8 cellular contexts compared by ENCODE assay signal in genomic region chr5:52799358-52799982, GRCh38. TPM values are rescaled to one million over a fixed set of nuclear protein-coding genes. Genes with fewer than 3 reads are reported as not detected.
DNase-seq lines count a peak whose midpoint lies in the region; FAIRE-seq and TF ChIP-seq lines count a peak whose summit lies in the region.

No MANE protein-coding gene starts in this region.

- H3K4me3 ChIP-seq in astrocyte (ENCODE audit: insufficient read depth, low read depth, low read length) (peak overlapping the region; percentile 80), iPS-15b (ENCODE audit: low read depth, low read length) (peak overlapping the region; percentile 97), skin epidermis (peak overlapping the region; percentile 55 to 76 (median 60))

- H3K4me1 Mint-ChIP-seq in astrocyte (ENCODE audit: low read depth, unreplicated experiment): peaks cover 27% of the 10 kb centered on the region

- H3K9ac ChIP-seq in astrocyte (ENCODE audit: low read length): peak overlapping the region; percentile 97
- H3K9ac ChIP-seq in iPS-15b (ENCODE audit: low read depth, low read length): peak overlapping the region; percentile 77

- peaks cover 58% of the 10 kb centered on the region for H3K79me2 ChIP-seq in astrocyte (ENCODE audit: insufficient read depth, low read length)

- H3K36me3 ChIP-seq in KOPT-K1 (ENCODE audit: insufficient read depth, low read length) (peaks cover 38% of the 10 kb centered on the region), astrocyte (ENCODE audit: insufficient read depth, low read length) (peaks cover under 1% of the 10 kb centered on the region), iPS-15b (ENCODE audit: control insufficient read depth, insufficient read depth, low read length) (peaks cover 2% of the 10 kb centered on the region)

- H4K20me1 ChIP-seq in astrocyte (ENCODE audit: insufficient read depth, low read length): peaks cover 29% of the 10 kb centered on the region

- H2AFZ ChIP-seq in astrocyte (ENCODE audit: low read depth, low read length): peak overlapping the region; percentile 74

- TF ChIP-seq CTCF in astrocyte (IDR thresholded peaks at IDR 0.05; ENCODE audit: insufficient read depth, low read depth, low read length): no peak

- FAIRE-seq in astrocyte (lab: Jason Lieb, UNC): no peak

- peaks cover 23% of the 10 kb centered on the region for H3K4me1 ChIP-seq in astrocyte (ENCODE audit: insufficient read depth, low read length)
- H3K4me1 ChIP-seq in iPS-15b (ENCODE audit: control insufficient read depth, insufficient read depth, low read length): peaks cover 20% of the 10 kb centered on the region

- H3K27me3 Mint-ChIP-seq in astrocyte (ENCODE audit: low read depth, unreplicated experiment): no peaks in the 10 kb centered on the region

- H3K27ac Mint-ChIP-seq in astrocyte (ENCODE audit: unreplicated experiment): peak overlapping the region; percentile 95

- H3K36me3 Mint-ChIP-seq in astrocyte (ENCODE audit: low read depth, unreplicated experiment): peaks cover 15% of the 10 kb centered on the region

- H3K4me2 ChIP-seq in astrocyte (ENCODE audit: low read length): peak overlapping the region; percentile 89

- H3K4me3 Mint-ChIP-seq in astrocyte (ENCODE audit: unreplicated experiment): peak overlapping the region; percentile 99

- DNase-seq in NCI-H748 (lab: John Stamatoyannopoulos, UW; ENCODE audit: unreplicated experiment) (peak; percentile 47), NCI-H748 treated with DMSO at 0.1 percent for 48 hours (lab: John Stamatoyannopoulos, UW) (no peak), H4 (ENCODE audit: low spot score) (peak; percentile 33), astrocyte (ENCODE audit: low read depth) (peak; percentile 42), NCI-H1105 (lab: John Stamatoyannopoulos, UW) (no peak)

- H3K27ac ChIP-seq in KOPT-K1 (ENCODE audit: low read depth, low read length, poor library complexity, severe bottlenecking): peak overlapping the region; percentile 86
- peak overlapping the region; percentile 91 for H3K27ac ChIP-seq in astrocyte (ENCODE audit: low read depth, low read length)
- peak overlapping the region; percentile 16 to 93 (median 88) for H3K27ac ChIP-seq in skin epidermis

- no peaks in the 10 kb centered on the region for H3K27me3 ChIP-seq in astrocyte (ENCODE audit: insufficient read depth, low read length)
- H3K27me3 ChIP-seq in iPS-15b (ENCODE audit: control insufficient read depth, insufficient read depth, low read length): no peaks in the 10 kb centered on the region

- no peaks in the 10 kb centered on the region for H3K9me3 Mint-ChIP-seq in astrocyte (ENCODE audit: unreplicated experiment)

- H3K9me3 ChIP-seq in KOPT-K1 (ENCODE audit: insufficient read depth, low read length, poor library complexity, severe bottlenecking): no peaks in the 10 kb centered on the region
- no peaks in the 10 kb centered on the region for H3K9me3 ChIP-seq in astrocyte (ENCODE audit: insufficient read depth, low read depth, low read length)
- no peaks in the 10 kb centered on the region for H3K9me3 ChIP-seq in iPS-15b (ENCODE audit: control insufficient read depth, insufficient read depth, low read length)

RNA-seq across cellular contexts. Expression of gene ITGA1, which starts 11.8 kb away (rescaled TPM):
- total RNA-seq in H4 (2014; rRNA removed; shearing (Covaris generic)): 16.0 and 23.8 TPM in 2 replicates
- 73.7 and 83.1 TPM in 2 replicates for total RNA-seq in astrocyte

RNA-seq across cellular contexts. Expression of gene PELO, which starts 11.8 kb away (rescaled TPM):
- total RNA-seq in H4 (2014; rRNA removed; shearing (Covaris generic)): 24.4 and 25.7 TPM in 2 replicates
- total RNA-seq in astrocyte: 75.2 and 75.8 TPM in 2 replicates

Comparison
In these comparisons a context has a peak if more than half of its experiments do, and no peak if none do; other contexts are left out.
1. DNase-seq: peak in NCI-H748 (single experiment), H4 (single experiment) and astrocyte (single experiment); none in NCI-H748 treated with DMSO at 0.1 percent for 48 hours (single experiment) and NCI-H1105 (single experiment).
2. Peak in every context shown above with its lines, with median percentiles within 50 percentile points of each other: H3K27ac ChIP-seq and H3K4me3 ChIP-seq.